In the genomic region with DNA sequence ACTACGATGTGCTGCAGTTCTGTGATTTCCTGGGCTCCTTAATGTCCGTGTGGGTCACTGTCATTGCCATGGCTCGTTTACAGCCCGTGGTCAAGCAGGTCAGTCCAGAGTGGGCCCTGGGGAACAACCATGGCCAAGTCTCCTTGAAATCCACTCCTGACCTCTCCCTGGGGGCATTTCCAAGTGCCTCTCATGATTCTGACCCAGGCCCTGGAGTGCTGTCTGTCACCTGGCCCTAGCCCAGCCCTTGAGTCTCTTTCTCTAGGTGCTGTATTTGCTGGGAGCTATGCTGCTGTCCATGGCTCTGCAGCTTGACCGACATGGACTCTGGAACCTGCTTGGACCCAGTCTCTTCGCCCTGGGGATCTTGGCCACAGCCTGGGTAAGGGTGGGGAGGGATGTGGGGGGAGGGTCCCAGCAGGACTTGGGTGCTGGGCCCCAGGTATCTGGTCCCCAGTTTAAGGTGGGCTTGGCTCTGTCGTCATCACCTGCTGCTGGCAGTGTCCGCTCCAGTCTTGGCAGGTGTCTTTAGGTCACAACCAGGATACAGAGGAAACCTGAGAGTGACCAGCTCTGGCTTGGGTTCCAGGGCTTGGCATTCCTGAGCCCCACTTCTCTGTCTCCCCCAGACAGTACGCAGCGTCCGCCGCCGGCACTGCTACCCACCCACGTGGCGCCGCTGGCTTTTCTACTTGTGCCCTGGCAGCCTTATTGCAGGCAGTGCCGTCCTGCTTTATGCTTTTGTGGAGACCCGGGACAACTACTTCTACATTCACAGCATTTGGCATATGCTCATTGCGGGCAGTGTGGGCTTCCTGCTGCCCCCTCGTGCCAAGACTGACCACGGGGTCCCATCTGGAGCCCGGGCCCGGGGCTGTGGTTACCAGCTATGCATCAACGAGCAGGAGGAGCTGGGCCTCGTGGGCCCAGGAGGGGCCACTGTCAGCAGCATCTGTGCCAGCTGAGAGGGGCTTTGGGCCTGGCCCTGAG, we compare ENCODE assay signal across 34 cellular contexts. TPM values are rescaled to one million over a fixed set of nuclear protein-coding genes. Genes with fewer than 3 reads are reported as not detected.
DNase-seq lines count a peak whose midpoint lies in the region; ATAC-seq, FAIRE-seq and TF ChIP-seq lines count a peak whose summit lies in the region.
"Had no signal": no experiment of that assay in that cellular context is flagged by ENCODE, and none has a peak within 500 bp of the region (broad histone marks: within the 10 kb centered on the region; RNA-seq: fewer than 3 reads in every experiment).

No MANE protein-coding gene starts in this region.

- no peak for TF ChIP-seq CTCF in sigmoid colon (IDR thresholded peaks at IDR 0.05)
- TF ChIP-seq CTCF in tibial nerve (IDR thresholded peaks at IDR 0.05) = no peak

- intact Hi-C loops in sigmoid colon (cut with DNase I) = no loop called here

- no peaks in the 10 kb centered on the region for H3K36me3 ChIP-seq in BLaER1
- H3K36me3 ChIP-seq in sigmoid colon = peaks cover 0 to 17% (median 10%) of the 10 kb centered on the region in 4 donors
- H3K36me3 ChIP-seq in tibial nerve = peaks cover 0 to 41% (median 0%) of the 10 kb centered on the region in 3 donors
- H3K36me3 ChIP-seq: left lung had no signal

- TF ChIP-seq POLR2A in sigmoid colon (IDR thresholded peaks at IDR 0.05) (no peak), tibial nerve (IDR thresholded peaks at IDR 0.05) (no peak)

- H4K20me1 ChIP-seq in BLaER1 = no peaks in the 10 kb centered on the region

- no peaks in the 10 kb centered on the region for H3K9me3 ChIP-seq in BLaER1
- H3K9me3 ChIP-seq in sigmoid colon = no peaks in the 10 kb centered on the region
- no peaks in the 10 kb centered on the region for H3K9me3 ChIP-seq in tibial nerve
- H3K9me3 ChIP-seq: A549, left lung, psoas muscle, SK-N-SH had no signal

- WGBS in sigmoid colon, 2 donors = 87 to 94% methylated on average over 25 of the region's 25 CpGs
- WGBS in tibial nerve, 2 donors = 85 to 90% methylated on average over 22 to 25 of the region's 25 CpGs

- H3K27ac ChIP-seq in BLaER1 (peak overlapping the region; percentile 37; the same call in 1 of the 2 replicates), sigmoid colon (no peak overlapping the region), tibial nerve (no peak overlapping the region)
- H3K27ac ChIP-seq: A549, left lung, psoas muscle had no signal

- peak; percentile 28 for DNase-seq in activated CD8-positive, alpha-beta memory T cell treated with anti-CD3 and anti-CD28 coated beads, Interleukin-2, amount 10 ng/mL, durations not matched to agents 7 days and 5 days
- DNase-seq in left lobe of liver (ENCODE audit: low spot score) (peak; percentile 38), sigmoid colon (peak; percentile 42), RCC 7860 (ENCODE audit: low spot score) (no peak), NCI-H2029 treated with DMSO at 0.1 percent for 48 hours (lab: John Stamatoyannopoulos, UW) (no peak), ACHN (no peak), tibial nerve (ENCODE audit: low spot score in 2 of 2) (no peak)
- DNase-seq: activated CD4-positive, alpha-beta T cell treated with anti-CD3 and anti-CD28 coated beads, Interleukin-2, amount 50 U/mL, for 4 hours; AML-193; anterior cingulate cortex; CD8-positive, alpha-beta memory T cell; effector memory CD8-positive, alpha-beta T cell; EL; erythroblast; glutamatergic neuron; H7; Kasumi-1; left lung; mesendoderm; naive B cell; NCI-H1417; NCI-H2081; NCI-H2227 treated with DMSO at 0.1 percent for 48 hours; NCI-H526; psoas muscle; SK-N-SH; stimulated activated CD4-positive, alpha-beta T cell treated with anti-CD3 and anti-CD28 coated beads, Interleukin-4, amount 100 ng/mL, for 24 hours; trophoblast cell had no signal

- H3K27me3 ChIP-seq in BLaER1 (no peaks in the 10 kb centered on the region), sigmoid colon (no peaks in the 10 kb centered on the region), tibial nerve (no peaks in the 10 kb centered on the region)

- H3K4me2 ChIP-seq in BLaER1 = peak overlapping the region; percentile 74
- H3K4me2 ChIP-seq: A549, SK-N-SH had no signal

- TF ChIP-seq EP300 in sigmoid colon (IDR thresholded peaks at IDR 0.05) (no peak), tibial nerve (IDR thresholded peaks at IDR 0.05) (no peak)

- H3K4me1 Mint-ChIP-seq in activated CD8-positive, alpha-beta memory T cell treated with anti-CD3 and anti-CD28 coated beads, Interleukin-2, amount 10 ng/mL, durations not matched to agents 7 days and 5 days = peaks cover 3% of the 10 kb centered on the region
- H3K4me1 Mint-ChIP-seq: CD8-positive, alpha-beta memory T cell had no signal

- no peaks in the 10 kb centered on the region for H3K36me3 Mint-ChIP-seq in activated CD8-positive, alpha-beta memory T cell treated with anti-CD3 and anti-CD28 coated beads, Interleukin-2, amount 10 ng/mL, durations not matched to agents 7 days and 5 days
- H3K36me3 Mint-ChIP-seq: activated naive CD4-positive, alpha-beta T cell treated with anti-CD3 and anti-CD28 coated beads, Interleukin-2, amount 50 U/mL, for 72 hours; naive B cell had no signal

- H3K4me3 Mint-ChIP-seq in activated CD8-positive, alpha-beta memory T cell treated with anti-CD3 and anti-CD28 coated beads, Interleukin-2, amount 10 ng/mL, durations not matched to agents 7 days and 5 days = no peak overlapping the region
- H3K4me3 Mint-ChIP-seq: CD8-positive, alpha-beta memory T cell; effector memory CD8-positive, alpha-beta T cell; T-helper 1 cell treated with Interleukin-12 subunit alpha and Interleukin-12 subunit beta and Interleukin-4 antibody, amounts not matched to agents 30 μg/mL and 1 μg/mL, for 36 hours had no signal

- no peaks in the 10 kb centered on the region for H3K27me3 Mint-ChIP-seq in activated CD8-positive, alpha-beta memory T cell treated with anti-CD3 and anti-CD28 coated beads, Interleukin-2, amount 10 ng/mL, durations not matched to agents 7 days and 5 days

- H3K4me1 ChIP-seq in BLaER1 = peaks cover 36% of the 10 kb centered on the region
- peaks cover 0 to 8% (median 5%) of the 10 kb centered on the region in 4 donors for H3K4me1 ChIP-seq in sigmoid colon
- H3K4me1 ChIP-seq in tibial nerve = peaks cover 0 to 7% (median 0%) of the 10 kb centered on the region in 4 donors
- H3K4me1 ChIP-seq: A549 had no signal

- in situ Hi-C loops in ACHN (cut with HindIII; ENCODE audit: low pct_ligation_motif_present, low pct_unique_long_range_greater_than_20kb, low sequenced_read_pairs) = no loop called here

- peak overlapping the region; percentile 32; the same call in 1 of the 2 replicates for H3K9ac ChIP-seq in BLaER1
- H3K9ac ChIP-seq: SK-N-SH had no signal

- no peak overlapping the region for H3K4me3 ChIP-seq in BLaER1
- H3K4me3 ChIP-seq in sigmoid colon = no peak overlapping the region
- no peak overlapping the region for H3K4me3 ChIP-seq in tibial nerve
- H3K4me3 ChIP-seq: A549, left lung, psoas muscle had no signal

- CTCF ChIA-PET in activated CD8-positive, alpha-beta memory T cell treated with anti-CD3 and anti-CD28 coated beads, Interleukin-2, amount 10 ng/mL, durations not matched to agents 7 days and 5 days (lab: Charles Lee) = interaction anchor here (1.3 to 2.1 kb wide), 2 partner anchors 25 to 27 kb away, joined by 4 to 6 read pairs; a partner anchor contains a TSS

- H3K9me3 Mint-ChIP-seq in activated CD8-positive, alpha-beta memory T cell treated with anti-CD3 and anti-CD28 coated beads, Interleukin-2, amount 10 ng/mL, durations not matched to agents 7 days and 5 days (ENCODE audit: low read depth) = no peaks in the 10 kb centered on the region
- H3K9me3 Mint-ChIP-seq: activated naive CD4-positive, alpha-beta T cell treated with anti-CD3 and anti-CD28 coated beads, Interleukin-2, amount 50 U/mL, for 72 hours; CD8-positive, alpha-beta memory T cell; effector memory CD8-positive, alpha-beta T cell; naive B cell; T-helper 1 cell treated with Interleukin-12 subunit alpha and Interleukin-12 subunit beta and Interleukin-4 antibody, amounts not matched to agents 30 μg/mL and 1 μg/mL, for 36 hours had no signal

- FAIRE-seq in RCC 7860 (lab: Jason Lieb, UNC) = no peak
- FAIRE-seq: A549, colon, GM18507 had no signal

- H3K27ac Mint-ChIP-seq in activated CD8-positive, alpha-beta memory T cell treated with anti-CD3 and anti-CD28 coated beads, Interleukin-2, amount 10 ng/mL, durations not matched to agents 7 days and 5 days = no peak overlapping the region
- H3K27ac Mint-ChIP-seq: activated naive CD4-positive, alpha-beta T cell treated with anti-CD3 and anti-CD28 coated beads, Interleukin-2, amount 50 U/mL, for 72 hours; CD8-positive, alpha-beta memory T cell; T-helper 1 cell treated with Interleukin-12 subunit alpha and Interleukin-12 subunit beta and Interleukin-4 antibody, amounts not matched to agents 30 μg/mL and 1 μg/mL, for 36 hours had no signal

- ATAC-seq in activated CD8-positive, alpha-beta memory T cell treated with anti-CD3 and anti-CD28 coated beads, Interleukin-2, amount 10 ng/mL, durations not matched to agents 7 days and 5 days = no peak
- no peak for ATAC-seq in left lobe of liver
- ATAC-seq: activated naive CD4-positive, alpha-beta T cell treated with anti-CD3 and anti-CD28 coated beads, Interleukin-2, amount 50 U/mL, for 72 hours; effector memory CD8-positive, alpha-beta T cell; left lung; psoas muscle had no signal

RNA-seq across cellular contexts. Expression of a gene that starts 17.0 kb away (rescaled TPM):
- total RNA-seq in activated CD8-positive, alpha-beta memory T cell treated with anti-CD3 and anti-CD28 coated beads, Interleukin-2, amount 10 ng/mL, durations not matched to agents 7 days and 5 days = not detected
- not detected for total RNA-seq in left lobe of liver
- not detected for total RNA-seq in sigmoid colon
- polyA plus RNA-seq in sigmoid colon = not detected
- not detected for total RNA-seq in tibial nerve
- total RNA-seq: activated naive CD4-positive, alpha-beta T cell treated with anti-CD3 and anti-CD28 coated beads, Interleukin-2, amount 50 U/mL, for 72 hours; CD8-positive, alpha-beta memory T cell; H7; left lung; psoas muscle had no signal
- polyA plus RNA-seq: A549; CD8-positive, alpha-beta memory T cell; psoas muscle; SK-N-SH had no signal

RNA-seq across cellular contexts. Expression of a gene that starts 24.1 kb away (rescaled TPM):
- total RNA-seq in activated CD8-positive, alpha-beta memory T cell treated with anti-CD3 and anti-CD28 coated beads, Interleukin-2, amount 10 ng/mL, durations not matched to agents 7 days and 5 days = 1 to 10 TPM; 1.2 to 3.5 TPM
- total RNA-seq in left lobe of liver = 4.4 TPM
- 10 to 100 TPM in 1 of 4 donors, 1 to 10 TPM in 3; 6.4 to 12.5 (median 8.4) TPM for total RNA-seq in sigmoid colon
- polyA plus RNA-seq in sigmoid colon = 1 to 10 TPM; 3.5 to 9.5 (median 4.2) TPM
- 10 to 100 TPM; 14.6 to 23.9 (median 20.1) TPM for total RNA-seq in tibial nerve

RNA-seq across cellular contexts. Expression of a gene that starts 24.6 kb away (rescaled TPM):
- not detected for total RNA-seq in activated CD8-positive, alpha-beta memory T cell treated with anti-CD3 and anti-CD28 coated beads, Interleukin-2, amount 10 ng/mL, durations not matched to agents 7 days and 5 days
- total RNA-seq in left lobe of liver (not detected), sigmoid colon (not detected), tibial nerve (not detected)
- under 1 TPM in 1 of 3 donors, not detected in 2; 0.03 TPM for polyA plus RNA-seq in sigmoid colon
- total RNA-seq: activated naive CD4-positive, alpha-beta T cell treated with anti-CD3 and anti-CD28 coated beads, Interleukin-2, amount 50 U/mL, for 72 hours; CD8-positive, alpha-beta memory T cell; H7; left lung; psoas muscle had no signal
- polyA plus RNA-seq: A549; CD8-positive, alpha-beta memory T cell; psoas muscle; SK-N-SH had no signal

RNA-seq across cellular contexts. Expression of a gene that starts 38.3 kb away (rescaled TPM):
- total RNA-seq in activated CD8-positive, alpha-beta memory T cell treated with anti-CD3 and anti-CD28 coated beads, Interleukin-2, amount 10 ng/mL, durations not matched to agents 7 days and 5 days = 10 to 100 TPM; 68.9 to 73.5 TPM
- total RNA-seq in left lobe of liver (71.5 TPM), sigmoid colon (10 to 100 TPM; 23.5 to 42.8 (median 36.2) TPM), tibial nerve (10 to 100 TPM; 21.0 to 74.3 (median 35.9) TPM)
- polyA plus RNA-seq in sigmoid colon = 100 to 1,000 TPM in 2 of 3 donors, 10 to 100 TPM in 1; 85.8 to 125 (median 112) TPM

RNA-seq across cellular contexts. Expression of a gene that starts 41.1 kb away (rescaled TPM):
- total RNA-seq in activated CD8-positive, alpha-beta memory T cell treated with anti-CD3 and anti-CD28 coated beads, Interleukin-2, amount 10 ng/mL, durations not matched to agents 7 days and 5 days = 1 to 10 TPM; 1.2 to 1.4 TPM
- 0.50 TPM for total RNA-seq in left lobe of liver
- total RNA-seq in sigmoid colon = 1 to 10 TPM; 1.4 to 2.8 (median 2.4) TPM
- polyA plus RNA-seq in sigmoid colon = 1 to 10 TPM in 1 of 3 donors, not detected in 2; 1.1 TPM
- total RNA-seq in tibial nerve = 1 to 10 TPM; 2.6 to 4.0 (median 3.5) TPM

Comparison
In these comparisons a context has a peak if more than half of its experiments do, and no peak if none do; other contexts are left out.
1. DNase-seq: peak in activated CD8-positive, alpha-beta memory T cell treated with anti-CD3 and anti-CD28 coated beads, Interleukin-2, amount 10 ng/mL, durations not matched to agents 7 days and 5 days (single experiment), left lobe of liver (single experiment) and sigmoid colon (single experiment); none in RCC 7860 (single experiment), NCI-H2029 treated with DMSO at 0.1 percent for 48 hours (single experiment), ACHN (single experiment) and tibial nerve (0 of 2).